ENCODE assay signal across 9 cellular contexts in the genomic region with DNA sequence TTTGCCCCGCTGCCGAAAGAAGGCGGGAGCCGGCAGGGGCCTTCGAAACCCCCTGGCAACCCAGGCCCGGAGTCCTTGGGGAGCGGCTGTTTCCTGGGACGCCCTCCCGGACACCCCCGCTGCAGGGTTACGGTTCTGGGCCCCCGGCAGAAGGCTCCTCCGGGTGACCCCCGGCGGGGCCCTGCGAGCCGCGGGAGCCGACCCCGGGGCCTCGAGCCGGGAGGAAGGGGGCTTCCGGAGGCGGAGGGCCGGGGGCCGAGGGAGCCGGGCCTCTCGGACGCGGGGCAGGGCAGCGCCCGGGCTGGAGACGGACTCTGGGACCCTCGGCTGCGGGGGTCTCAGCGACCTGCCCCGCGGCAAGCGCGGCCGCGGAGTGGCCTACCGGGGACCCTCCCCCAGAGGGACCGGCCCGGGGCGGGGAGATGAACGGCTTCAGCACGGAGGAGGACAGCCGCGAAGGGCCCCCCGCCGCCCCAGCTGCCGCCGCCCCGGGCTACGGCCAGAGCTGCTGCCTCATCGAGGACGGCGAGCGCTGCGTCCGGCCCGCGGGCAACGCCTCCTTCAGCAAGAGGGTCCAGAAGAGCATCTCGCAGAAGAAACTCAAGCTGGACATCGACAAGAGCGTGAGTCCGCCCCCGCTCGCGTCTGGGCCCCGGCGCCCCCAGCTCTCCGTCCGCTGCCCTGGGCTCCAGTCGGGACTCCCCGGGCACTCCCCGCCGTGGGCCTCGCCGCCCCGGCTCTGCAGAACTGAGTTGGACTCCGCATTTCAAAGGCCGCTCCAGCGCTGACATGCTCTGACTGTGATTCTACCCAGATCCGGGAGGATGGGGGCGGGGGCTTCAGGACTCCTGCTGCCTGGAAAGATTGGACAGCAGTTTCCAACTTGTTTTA. TPM values are rescaled to one million over a fixed set of nuclear protein-coding genes. Genes with fewer than 3 reads are reported as not detected.
A peak's percentile ranks its signal among the peaks of the same experiment; 100 is the strongest.
DNase-seq lines count a peak whose midpoint lies in the region; ATAC-seq lines count a peak whose summit lies in the region.
"Had no signal": no experiment of that assay in that cellular context is flagged by ENCODE, and none has a peak within 500 bp of the region (broad histone marks: within the 10 kb centered on the region; RNA-seq: fewer than 3 reads in every experiment).

No MANE protein-coding gene starts in this region.

- ATAC-seq in GM21528 (IDR thresholded peaks at IDR 0.05; ENCODE audit: low FRiP score, unreplicated experiment) (peak; percentile 26), GM19467 (IDR thresholded peaks at IDR 0.05; ENCODE audit: unreplicated experiment) (no peak)

- peak overlapping the region; percentile 95 for H3K4me3 ChIP-seq in Jurkat, Clone E6-1 (ENCODE audit: low read length)

- POLR2A ChIA-PET in activated CD4-positive, alpha-beta memory T cell treated with anti-CD3 and anti-CD28 coated beads for 36 hours (lab: Charles Lee), result interaction anchor here (0.7 to 1.2 kb wide), 3 partner anchors 256 to 412 kb away, joined by 3 read pairs; partner anchors contain the start of genes CNOT8 and GALNT10

- no peaks in the 10 kb centered on the region for H3K9me3 Mint-ChIP-seq in activated CD4-positive, alpha-beta memory T cell treated with anti-CD3 and anti-CD28 coated beads for 36 hours

- H3K36me3 Mint-ChIP-seq in activated CD4-positive, alpha-beta memory T cell treated with anti-CD3 and anti-CD28 coated beads for 36 hours, result peaks cover 30% of the 10 kb centered on the region

- H3K4me3 Mint-ChIP-seq in activated CD4-positive, alpha-beta memory T cell treated with anti-CD3 and anti-CD28 coated beads for 36 hours, result peak overlapping the region; percentile 83

- H3K27me3 Mint-ChIP-seq in activated CD4-positive, alpha-beta memory T cell treated with anti-CD3 and anti-CD28 coated beads for 36 hours, result no peaks in the 10 kb centered on the region

- intact Hi-C loops in activated CD4-positive, alpha-beta memory T cell treated with anti-CD3 and anti-CD28 coated beads for 36 hours (cut with micrococcal nuclease), result loop anchor here (2.0 to 5.0 kb wide), 3 partner anchors 256 to 374 kb away; partner anchors contain the start of genes GALNT10 and LARP1

- DNase-seq in D341Med (ENCODE audit: low spot score) (peak; percentile 62), lung microvascular endothelial cell (ENCODE audit: low read depth in 2 of 2) (peak; percentile 75 to 78)
- DNase-seq in Jurkat, Clone E6-1 (ENCODE audit: low read depth, low spot score), result no peak
- peak; percentile 61 for DNase-seq in activated CD4-positive, alpha-beta memory T cell treated with anti-CD3 and anti-CD28 coated beads for 36 hours
- DNase-seq in effector CD4-positive, alpha-beta T cell, result peak; percentile 29
- peak; percentile 14 for DNase-seq in stimulated activated CD8-positive, alpha-beta memory T cell treated with anti-CD3 and anti-CD28 coated beads, Interleukin-12 subunit alpha, Interleukin-12 subunit beta, amount 100 ng/mL, for 1 hour (ENCODE audit: low read depth)

- H3K27ac Mint-ChIP-seq in activated CD4-positive, alpha-beta memory T cell treated with anti-CD3 and anti-CD28 coated beads for 36 hours, result peak overlapping the region; percentile 50

- peaks cover 46% of the 10 kb centered on the region for H3K4me1 Mint-ChIP-seq in activated CD4-positive, alpha-beta memory T cell treated with anti-CD3 and anti-CD28 coated beads for 36 hours (ENCODE audit: low read depth)

- CTCF ChIA-PET in activated CD4-positive, alpha-beta memory T cell treated with anti-CD3 and anti-CD28 coated beads for 36 hours (lab: Charles Lee), result interaction anchor here (1.6 kb wide), 1 partner anchor 374 kb away, joined by 4 read pairs; no protein-coding TSS in a partner anchor

RNA-seq across cellular contexts. Expression of gene SAP30L, which starts 0.6 kb away (rescaled TPM):
- polyA plus RNA-seq in Jurkat, Clone E6-1 (2012; ENCODE audit: insufficient read depth, insufficient read length), result 57.7 TPM
- total RNA-seq in activated CD4-positive, alpha-beta memory T cell treated with anti-CD3 and anti-CD28 coated beads for 36 hours, result 10 to 100 TPM; 32.0 to 34.2 TPM
- total RNA-seq in lung microvascular endothelial cell, result 17.0 and 22.2 TPM in 2 replicates

RNA-seq across cellular contexts. Expression of gene HAND1, which starts 31.6 kb away (rescaled TPM):
- polyA plus RNA-seq in Jurkat, Clone E6-1 (2012; ENCODE audit: insufficient read depth, insufficient read length), result not detected
- not detected for total RNA-seq in activated CD4-positive, alpha-beta memory T cell treated with anti-CD3 and anti-CD28 coated beads for 36 hours
- total RNA-seq in lung microvascular endothelial cell, result not detected in 2 replicates
- total RNA-seq: activated CD8-positive, alpha-beta memory T cell treated with anti-CD3 and anti-CD28 coated beads for 36 hours had no signal
